In genomic region chr21:25732091-25732760, GRCh38 we compare ENCODE assay signal across 18 cellular contexts. TPM values are rescaled to one million over a fixed set of nuclear protein-coding genes. Genes with fewer than 3 reads are reported as not detected.
A peak's percentile ranks its signal among the peaks of the same experiment; 100 is the strongest.
DNase-seq lines count a peak whose midpoint lies in the region; ATAC-seq and TF ChIP-seq lines count a peak whose summit lies in the region.
"Had no signal": no experiment of that assay in that cellular context is flagged by ENCODE, and none has a peak within 500 bp of the region (broad histone marks: within the 10 kb centered on the region; RNA-seq: fewer than 3 reads in every experiment).

No MANE protein-coding gene starts in this region.

- 45 to 48% methylated on average over 6 of the region's 6 CpGs for WGBS in heart right ventricle, 2 donors
- WGBS in gastroesophageal sphincter (ENCODE audit: low coverage in 1 of 2), 2 donors: 82% methylated on average over 5 to 6 of the region's 6 CpGs

- intact Hi-C loops in heart right ventricle (cut with DNase I): loop anchor here in 1 of 10 donors (10.0 kb wide), 1 partner anchor 127 kb away; the partner anchor contains the start of gene MRPL39
- intact Hi-C loops in Right ventricle myocardium superior (cut with DNase I): no loop called here
- intact Hi-C loops in activated T-helper 1 cell treated with anti-CD3 and anti-CD28 coated beads, Interleukin-12 subunit alpha, Interleukin-12 subunit beta, Interleukin-2, Interleukin-4 antibody, amounts not matched to agents 30 ng/mL and 10 ng/mL and 1 ng/mL, durations not matched to agents 14 hours and 24 hours and 36 hours (cut with micrococcal nuclease): loop anchor here (5.0 to 10.0 kb wide), 2 partner anchors 133 to 1305 kb away; no protein-coding TSS in a partner anchor

- no peak overlapping the region for H3K27ac Mint-ChIP-seq in activated T-helper 1 cell treated with anti-CD3 and anti-CD28 coated beads, Interleukin-12 subunit alpha, Interleukin-12 subunit beta, Interleukin-2, Interleukin-4 antibody, amounts not matched to agents 30 ng/mL and 10 ng/mL and 1 ng/mL, durations not matched to agents 14 hours and 24 hours and 36 hours
- H3K27ac Mint-ChIP-seq in stimulated activated naive CD8-positive, alpha-beta T cell treated with anti-CD3 and anti-CD28 coated beads, Interleukin-15, amount 100 ng/mL, for 72 hours: peak overlapping the region in 1 of 2 donors; percentile 55
- H3K27ac Mint-ChIP-seq in HFFc6: no peak overlapping the region

- H3K27ac ChIP-seq in heart right ventricle (peak overlapping the region in 9 of 10 donors; percentile 97 to 100 (median 99)), gastroesophageal sphincter (peak overlapping the region in 3 of 4 donors; percentile 22 to 36 (median 33))
- H3K27ac ChIP-seq: WERI-Rb-1 had no signal

- H3K27me3 Mint-ChIP-seq in activated T-helper 1 cell treated with anti-CD3 and anti-CD28 coated beads, Interleukin-12 subunit alpha, Interleukin-12 subunit beta, Interleukin-2, Interleukin-4 antibody, amounts not matched to agents 30 ng/mL and 10 ng/mL and 1 ng/mL, durations not matched to agents 14 hours and 24 hours and 36 hours (ENCODE audit: insufficient read depth): no peaks in the 10 kb centered on the region
- no peaks in the 10 kb centered on the region for H3K27me3 Mint-ChIP-seq in stimulated activated naive CD8-positive, alpha-beta T cell treated with anti-CD3 and anti-CD28 coated beads, Interleukin-15, amount 100 ng/mL, for 72 hours
- H3K27me3 Mint-ChIP-seq in HFFc6 (ENCODE audit: insufficient read depth): peaks cover 4% of the 10 kb centered on the region; the same call in 1 of the 2 replicates

- DNase-seq in heart right ventricle: peak in 1 of 2 donors; percentile 40
- DNase-seq in Right ventricle myocardium superior: no peak
- DNase-seq in activated T-helper 1 cell treated with anti-CD3 and anti-CD28 coated beads, Interleukin-12 subunit alpha, Interleukin-12 subunit beta, Interleukin-2, Interleukin-4 antibody, amounts not matched to agents 30 ng/mL and 10 ng/mL and 1 ng/mL, durations not matched to agents 14 hours and 24 hours and 36 hours (ENCODE audit: low spot score): no peak
- DNase-seq in stimulated activated naive CD8-positive, alpha-beta T cell treated with anti-CD3 and anti-CD28 coated beads, Interleukin-15, amount 100 ng/mL, for 72 hours: no peak
- DNase-seq in cerebellar cortex (ENCODE audit: low spot score): no peak
- no peak for DNase-seq in HFFc6
- DNase-seq: islet precursor cell; mucosa of descending colon; NCI-H1092; NCI-H2171; NCI-H774; stimulated activated naive CD4-positive, alpha-beta T cell treated with Interleukin-2 at 50 U/mL for 16 hours; SW 1271; WERI-Rb-1 had no signal

- no peak for TF ChIP-seq POLR2A in gastroesophageal sphincter (IDR thresholded peaks at IDR 0.05)

- H3K36me3 Mint-ChIP-seq in activated T-helper 1 cell treated with anti-CD3 and anti-CD28 coated beads, Interleukin-12 subunit alpha, Interleukin-12 subunit beta, Interleukin-2, Interleukin-4 antibody, amounts not matched to agents 30 ng/mL and 10 ng/mL and 1 ng/mL, durations not matched to agents 14 hours and 24 hours and 36 hours (ENCODE audit: low read depth): peaks cover 26% of the 10 kb centered on the region
- H3K36me3 Mint-ChIP-seq in HFFc6 (ENCODE audit: low read depth): peaks cover 29% of the 10 kb centered on the region; the same call in 1 of the 2 replicates

- peaks cover 39% of the 10 kb centered on the region for H3K4me1 Mint-ChIP-seq in activated T-helper 1 cell treated with anti-CD3 and anti-CD28 coated beads, Interleukin-12 subunit alpha, Interleukin-12 subunit beta, Interleukin-2, Interleukin-4 antibody, amounts not matched to agents 30 ng/mL and 10 ng/mL and 1 ng/mL, durations not matched to agents 14 hours and 24 hours and 36 hours (ENCODE audit: low read depth)
- H3K4me1 Mint-ChIP-seq in stimulated activated naive CD8-positive, alpha-beta T cell treated with anti-CD3 and anti-CD28 coated beads, Interleukin-15, amount 100 ng/mL, for 72 hours: peaks cover 32% of the 10 kb centered on the region
- H3K4me1 Mint-ChIP-seq in HFFc6 (ENCODE audit: low read depth): peaks cover 33% of the 10 kb centered on the region

- H3K4me3 Mint-ChIP-seq in activated T-helper 1 cell treated with anti-CD3 and anti-CD28 coated beads, Interleukin-12 subunit alpha, Interleukin-12 subunit beta, Interleukin-2, Interleukin-4 antibody, amounts not matched to agents 30 ng/mL and 10 ng/mL and 1 ng/mL, durations not matched to agents 14 hours and 24 hours and 36 hours: peak overlapping the region; percentile 20
- H3K4me3 Mint-ChIP-seq in stimulated activated naive CD8-positive, alpha-beta T cell treated with anti-CD3 and anti-CD28 coated beads, Interleukin-15, amount 100 ng/mL, for 72 hours: peak overlapping the region; percentile 19 to 44
- H3K4me3 Mint-ChIP-seq in HFFc6: no peak overlapping the region

- H3K36me3 ChIP-seq in heart right ventricle (peaks cover 0 to 45% (median 25%) of the 10 kb centered on the region in 9 donors), gastroesophageal sphincter (peaks cover 10 to 28% of the 10 kb centered on the region in 2 donors)

- H3K4me3 ChIP-seq in heart right ventricle (peak overlapping the region in 8 of 10 donors; percentile 74 to 97 (median 90)), gastroesophageal sphincter (no peak overlapping the region)
- H3K4me3 ChIP-seq: mucosa of descending colon had no signal

- H3K4me1 ChIP-seq in heart right ventricle (peaks cover 11 to 77% (median 56%) of the 10 kb centered on the region in 9 donors), gastroesophageal sphincter (peaks cover 0 to 66% (median 25%) of the 10 kb centered on the region in 3 donors)

- H3K27me3 ChIP-seq in heart right ventricle (no peaks in the 10 kb centered on the region), gastroesophageal sphincter (no peaks in the 10 kb centered on the region)

- no peak for TF ChIP-seq EP300 in gastroesophageal sphincter (IDR thresholded peaks at IDR 0.05)

- ATAC-seq in heart right ventricle (no peak), Right ventricle myocardium superior (ENCODE audit: poor library complexity) (no peak), gastroesophageal sphincter (no peak), GM19351 (IDR thresholded peaks at IDR 0.05; ENCODE audit: unreplicated experiment) (no peak)
- ATAC-seq in stimulated activated naive CD8-positive, alpha-beta T cell treated with anti-CD3 and anti-CD28 coated beads, Interleukin-15, amount 100 ng/mL, for 72 hours: no peak
- ATAC-seq: activated naive CD4-positive, alpha-beta T cell treated with anti-CD3 and anti-CD28 coated beads, Interleukin-2, amount 50 U/mL, for 72 hours; mucosa of descending colon had no signal

- no peaks in the 10 kb centered on the region for H3K9me3 Mint-ChIP-seq in activated T-helper 1 cell treated with anti-CD3 and anti-CD28 coated beads, Interleukin-12 subunit alpha, Interleukin-12 subunit beta, Interleukin-2, Interleukin-4 antibody, amounts not matched to agents 30 ng/mL and 10 ng/mL and 1 ng/mL, durations not matched to agents 14 hours and 24 hours and 36 hours
- no peaks in the 10 kb centered on the region for H3K9me3 Mint-ChIP-seq in stimulated activated naive CD8-positive, alpha-beta T cell treated with anti-CD3 and anti-CD28 coated beads, Interleukin-15, amount 100 ng/mL, for 72 hours
- no peaks in the 10 kb centered on the region for H3K9me3 Mint-ChIP-seq in HFFc6
- H3K9me3 Mint-ChIP-seq: activated naive CD4-positive, alpha-beta T cell treated with anti-CD3 and anti-CD28 coated beads, Interleukin-2, amount 50 U/mL, for 72 hours; IgD-negative memory B cell had no signal

- H3K9me3 ChIP-seq in heart right ventricle (no peaks in the 10 kb centered on the region), gastroesophageal sphincter (no peaks in the 10 kb centered on the region)
- H3K9me3 ChIP-seq: mucosa of descending colon had no signal

- TF ChIP-seq CTCF in heart right ventricle (IDR thresholded peaks at IDR 0.05) (no peak), gastroesophageal sphincter (IDR thresholded peaks at IDR 0.05) (no peak), HFFc6 (IDR thresholded peaks at IDR 0.05) (no peak)

RNA-seq across cellular contexts. Expression of gene ATP5PF, which starts 2.5 kb away (rescaled TPM):
- total RNA-seq in heart right ventricle (100 to 1,000 TPM; 537 to 965 (median 854) TPM), Right ventricle myocardium superior (940 TPM), gastroesophageal sphincter (100 to 1,000 TPM; 108 to 158 (median 130) TPM)
- 100 to 1,000 TPM; 596 to 726 TPM for polyA plus RNA-seq in heart right ventricle
- 152 and 161 TPM in 2 replicates for total RNA-seq in activated T-helper 1 cell treated with anti-CD3 and anti-CD28 coated beads, Interleukin-12 subunit alpha, Interleukin-12 subunit beta, Interleukin-2, Interleukin-4 antibody, amounts not matched to agents 30 ng/mL and 10 ng/mL and 1 ng/mL, durations not matched to agents 14 hours and 24 hours and 36 hours
- 100 to 1,000 TPM; 144 to 166 (median 161) TPM for total RNA-seq in HFFc6 (2021; fragmentation: NEBNext Ultra II Directional; extraction: Animal tissue kit (Norgen Biotek cat#: 25700))

RNA-seq across cellular contexts. Expression of gene GABPA, which starts 2.5 kb away (rescaled TPM):
- total RNA-seq in heart right ventricle (10 to 100 TPM; 11.0 to 18.4 (median 14.1) TPM), Right ventricle myocardium superior (15.5 TPM), gastroesophageal sphincter (10 to 100 TPM; 17.0 to 30.0 (median 24.2) TPM)
- 10 to 100 TPM in 1 of 2 donors, 1 to 10 TPM in 1; 5.1 to 11.0 TPM for polyA plus RNA-seq in heart right ventricle
- total RNA-seq in activated T-helper 1 cell treated with anti-CD3 and anti-CD28 coated beads, Interleukin-12 subunit alpha, Interleukin-12 subunit beta, Interleukin-2, Interleukin-4 antibody, amounts not matched to agents 30 ng/mL and 10 ng/mL and 1 ng/mL, durations not matched to agents 14 hours and 24 hours and 36 hours: 26.7 and 26.9 TPM in 2 replicates
- 10 to 100 TPM; 15.6 to 20.1 (median 18.4) TPM for total RNA-seq in HFFc6 (2021; fragmentation: NEBNext Ultra II Directional; extraction: Animal tissue kit (Norgen Biotek cat#: 25700))

Comparison
In these comparisons a context has a peak if more than half of its experiments do, and no peak if none do; other contexts are left out.
1. H3K4me3 ChIP-seq: peak in heart right ventricle (8 of 10); none in gastroesophageal sphincter (0 of 2).